Comparison of ENCODE assay signal across 21 cellular contexts in the genomic region with DNA sequence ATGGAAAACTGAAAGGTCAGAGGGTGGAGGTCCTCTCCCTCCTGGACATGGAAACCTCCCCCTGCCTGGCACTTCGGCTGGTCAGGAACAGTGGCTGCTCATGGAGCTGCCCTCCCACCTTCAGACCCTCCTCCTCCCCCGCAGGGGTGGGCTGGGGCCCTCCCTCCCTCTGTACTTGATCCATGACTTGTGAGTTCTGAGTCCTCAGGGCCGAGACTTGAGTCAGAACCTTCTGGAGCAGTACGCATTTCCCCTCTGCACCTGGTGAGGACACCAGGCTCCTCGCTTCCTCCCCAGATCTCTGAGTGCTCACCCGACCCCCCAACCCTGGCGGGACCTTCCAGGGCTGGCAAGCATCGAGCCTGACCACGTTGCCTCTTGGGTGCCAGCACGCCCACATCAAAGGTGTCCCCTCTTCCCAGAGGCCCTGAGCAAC.
DNase-seq lines count a peak whose midpoint lies in the region; ATAC-seq, FAIRE-seq and TF ChIP-seq lines count a peak whose summit lies in the region.
"Had no signal": no experiment of that assay in that cellular context is flagged by ENCODE, and none has a peak within 500 bp of the region (broad histone marks: within the 10 kb centered on the region; RNA-seq: fewer than 3 reads in every experiment).

No MANE protein-coding gene starts in this region.

- H2BK120ac ChIP-seq in H1 (replicated peaks; ENCODE audit: low read depth, low read length) = no peak overlapping the region

- H3K79me1 ChIP-seq in H1 (ENCODE audit: low read depth, low read length) = no peaks in the 10 kb centered on the region

- H4K5ac ChIP-seq in H1 (ENCODE audit: insufficient read length, low read depth, low read length) = no peak overlapping the region

- no peak overlapping the region for H3K4me3 ChIP-seq in H1 (ENCODE audit: extremely low read depth in 1 of 4, insufficient read depth in 2 of 4, low read depth in 3 of 4, low read length in 4 of 4)
- H3K4me3 ChIP-seq: adrenal gland had no signal

- POLR2A ChIA-PET in H1 (lab: Charles Lee; ENCODE audit: partially characterized antibody) = interaction anchor here (0.8 to 11.0 kb wide), 6 partner anchors 11 to 131 kb away, joined by 3 to 152 read pairs (median 6); no protein-coding TSS in a partner anchor

- H3K27ac ChIP-seq in H1 (ENCODE audit: low read depth, low read length) = no peak overlapping the region
- H3K27ac ChIP-seq: adrenal gland, parathyroid adenoma, RWPE1 had no signal

- H4K20me1 ChIP-seq in H1 (replicated peaks in 1 of 2; ENCODE audit: control insufficient read depth in 1 of 2, insufficient read depth in 2 of 2, low read length in 2 of 2) = peaks cover 7 to 9% of the 10 kb centered on the region in 2 experiments

- TF ChIP-seq EP300 in H1 (IDR thresholded peaks at IDR 0.05; ENCODE audit: borderline replicate concordance in 1 of 2, low read depth in 2 of 2, low read length in 2 of 2) = no peak

- H3K23me2 ChIP-seq in H1 (ENCODE audit: low read depth, low read length) = no peaks in the 10 kb centered on the region

- peaks cover 0 to 28% (median 16%) of the 10 kb centered on the region in 4 experiments; a peak in 6 of 7 replicates for H3K4me1 ChIP-seq in H1 (replicated peaks in 1 of 4; ENCODE audit: control insufficient read depth in 3 of 4, insufficient read depth in 4 of 4, low read length in 3 of 4)
- H3K4me1 ChIP-seq: parathyroid adenoma had no signal

- H2BK15ac ChIP-seq in H1 (ENCODE audit: low read length) = no peak overlapping the region

- H3K4ac ChIP-seq in H1 (replicated peaks; ENCODE audit: insufficient read length, low read depth, low read length) = no peak overlapping the region

- peak overlapping the region; percentile 24 for H3K27ac Mint-ChIP-seq in activated naive CD4-positive, alpha-beta T cell treated with anti-CD3 and anti-CD28 coated beads for 36 hours
- H3K27ac Mint-ChIP-seq in stimulated activated memory B cell treated with anti-CD40 and anti-IgM and Interleukin-4, amounts not matched to agents 10 μg/mL and 1 μg/mL and 100 μg/mL, for 72 hours = peak overlapping the region; percentile 86
- H3K27ac Mint-ChIP-seq: T-helper 1 cell treated with Interleukin-12 subunit alpha and Interleukin-12 subunit beta and Interleukin-4 antibody, amounts not matched to agents 30 μg/mL and 1 μg/mL, for 36 hours had no signal

- H3K23ac ChIP-seq in H1 (ENCODE audit: insufficient read length) = no peak overlapping the region

- H2BK5ac ChIP-seq in H1 (ENCODE audit: low read depth, low read length) = peak overlapping the region; percentile 68

- ATAC-seq in stimulated activated memory B cell treated with anti-CD40 and anti-IgM and Interleukin-4, amounts not matched to agents 10 μg/mL and 1 μg/mL and 100 μg/mL, for 72 hours = peak; percentile 52

- H4K8ac ChIP-seq in H1 (ENCODE audit: extremely low read depth, insufficient read depth, low read length) = no peak overlapping the region

- H3K9me3 ChIP-seq in H1 (ENCODE audit: insufficient read depth in 2 of 2, low read depth in 1 of 2, low read length in 1 of 2) = no peaks in the 10 kb centered on the region
- H3K9me3 ChIP-seq: adrenal gland had no signal

- no peak for TF ChIP-seq CTCF in H1 (IDR thresholded peaks at IDR 0.05; ENCODE audit: control extremely low read depth in 1 of 3, insufficient read depth in 1 of 3, low read depth in 1 of 3, low read length in 3 of 3)

- H3K9me3 Mint-ChIP-seq in activated naive CD4-positive, alpha-beta T cell treated with anti-CD3 and anti-CD28 coated beads for 36 hours = no peaks in the 10 kb centered on the region
- no peaks in the 10 kb centered on the region for H3K9me3 Mint-ChIP-seq in stimulated activated memory B cell treated with anti-CD40 and anti-IgM and Interleukin-4, amounts not matched to agents 10 μg/mL and 1 μg/mL and 100 μg/mL, for 72 hours
- H3K9me3 Mint-ChIP-seq: T-helper 1 cell treated with Interleukin-12 subunit alpha and Interleukin-12 subunit beta and Interleukin-4 antibody, amounts not matched to agents 30 μg/mL and 1 μg/mL, for 36 hours had no signal

- TF ChIP-seq RAD21 in H1 (IDR thresholded peaks at IDR 0.05 in 1 of 2, conservative IDR thresholded peaks at IDR 0.05 in 1 of 2; ENCODE audit: low read depth in 2 of 2, low read length in 2 of 2) = no peak

- H2BK12ac ChIP-seq in H1 (ENCODE audit: low read depth, low read length) = no peak overlapping the region

- H3K18ac ChIP-seq in H1 (ENCODE audit: extremely low read depth, low read length) = no peak overlapping the region; the same call in 1 of the 2 replicates

- H2BK20ac ChIP-seq in H1 (ENCODE audit: low read length) = no peak overlapping the region

- H3K36me3 ChIP-seq in H1 (ENCODE audit: control insufficient read depth in 2 of 4, insufficient read depth in 4 of 4, low read length in 3 of 4) = peaks cover 7 to 14% (median 13%) of the 10 kb centered on the region in 4 experiments; a peak in 5 of 8 replicates
- H3K36me3 ChIP-seq: adrenal gland had no signal

- H3K4me1 Mint-ChIP-seq in activated naive CD4-positive, alpha-beta T cell treated with anti-CD3 and anti-CD28 coated beads for 36 hours (ENCODE audit: low read depth) = peaks cover 39% of the 10 kb centered on the region
- peaks cover 76% of the 10 kb centered on the region for H3K4me1 Mint-ChIP-seq in stimulated activated memory B cell treated with anti-CD40 and anti-IgM and Interleukin-4, amounts not matched to agents 10 μg/mL and 1 μg/mL and 100 μg/mL, for 72 hours

- no peak for FAIRE-seq in H1 (lab: Jason Lieb, UNC)
- FAIRE-seq: A204.1, small intestine had no signal

- 85% methylated on average over 9 of the region's 10 CpGs; no CpG with 5 or more reads in 1 of the 2 experiments for WGBS in H1 (ENCODE audit: extremely low coverage in 1 of 2, insufficient coverage in 1 of 2, insufficient read length in 1 of 2, insufficient replicate concordance in 2 of 2, low coverage in 1 of 2, low lambda C conversion rate in 2 of 2, missing lambda C conversion rate in 1 of 2), 2 experiments

- no peak overlapping the region for H2AK5ac ChIP-seq in H1 (ENCODE audit: low read depth, low read length)

- H2AFZ ChIP-seq in H1 (ENCODE audit: low read length) = no peak overlapping the region
- H2AFZ ChIP-seq: parathyroid adenoma had no signal

- no peak overlapping the region for H3K4me2 ChIP-seq in H1 (ENCODE audit: insufficient read depth in 1 of 2, low read depth in 2 of 2, low read length in 2 of 2)

- DNase-seq in activated naive CD4-positive, alpha-beta T cell treated with anti-CD3 and anti-CD28 coated beads for 36 hours = no peak
- DNase-seq in activated naive CD4-positive, alpha-beta T cell (lab: John Stamatoyannopoulos, UW) = no peak
- peak; percentile 82 for DNase-seq in NCI-H82 (lab: John Stamatoyannopoulos, UW)
- no peak for DNase-seq in H1 (ENCODE audit: low read depth in 1 of 2, low spot score in 2 of 2)
- DNase-seq in NCI-H2081 (lab: John Stamatoyannopoulos, UW) = no peak
- DNase-seq in activated CD8-positive, alpha-beta memory T cell treated with anti-CD3 and anti-CD28 coated beads for 24 hours = no peak
- no peak for DNase-seq in HUDEP-2 (lab: John Stamatoyannopoulos, UW; ENCODE audit: unreplicated experiment in 76 of 76)
- DNase-seq: adrenal gland; central memory CD4-positive, alpha-beta T cell; COR-L47; effector CD8-positive, alpha-beta T cell; hippocampal formation; KG1; kidney glomerular epithelial cell; NCI-H1105; small intestine had no signal

- no peaks in the 10 kb centered on the region for H3K27me3 ChIP-seq in H1 (replicated peaks in 1 of 4; ENCODE audit: control insufficient read depth in 3 of 4, extremely low read depth in 1 of 4, insufficient read depth in 3 of 4, low read length in 3 of 4)
- H3K27me3 ChIP-seq: adrenal gland had no signal

- intact Hi-C loops in activated naive CD4-positive, alpha-beta T cell treated with anti-CD3 and anti-CD28 coated beads for 36 hours (cut with micrococcal nuclease) = no loop called here

- H3K27me3 Mint-ChIP-seq in activated naive CD4-positive, alpha-beta T cell treated with anti-CD3 and anti-CD28 coated beads for 36 hours (ENCODE audit: low read depth) = peaks cover 9% of the 10 kb centered on the region
- H3K27me3 Mint-ChIP-seq in stimulated activated memory B cell treated with anti-CD40 and anti-IgM and Interleukin-4, amounts not matched to agents 10 μg/mL and 1 μg/mL and 100 μg/mL, for 72 hours = no peaks in the 10 kb centered on the region

- no peaks in the 10 kb centered on the region for H3K79me2 ChIP-seq in H1 (ENCODE audit: control insufficient read depth in 1 of 2, insufficient read depth in 2 of 2, low read length in 2 of 2)
- H3K79me2 ChIP-seq: parathyroid adenoma had no signal

- no peak overlapping the region for H3K14ac ChIP-seq in H1 (ENCODE audit: insufficient read length)

- TF ChIP-seq POLR2A in H1 (IDR thresholded peaks at IDR 0.05; ENCODE audit: control extremely low read depth in 1 of 2, low read depth in 2 of 2, low read length in 2 of 2) = no peak

- CTCF ChIA-PET in activated naive CD4-positive, alpha-beta T cell treated with anti-CD3 and anti-CD28 coated beads for 36 hours (lab: Charles Lee) = no interaction called here
- CTCF ChIA-PET in H1 (lab: Charles Lee; ENCODE audit: partially characterized antibody) = interaction anchor here (0.8 to 4.8 kb wide), 3 partner anchors 17 to 33 kb away, joined by 3 to 25 read pairs (median 4); no protein-coding TSS in a partner anchor

- H4K91ac ChIP-seq in H1 (replicated peaks; ENCODE audit: insufficient read length, low read length) = no peak overlapping the region

- no peak overlapping the region for H3K56ac ChIP-seq in H1 (replicated peaks; ENCODE audit: insufficient read length, low read depth, low read length)

- H3K36me3 Mint-ChIP-seq in activated naive CD4-positive, alpha-beta T cell treated with anti-CD3 and anti-CD28 coated beads for 36 hours (ENCODE audit: low read depth) = no peaks in the 10 kb centered on the region
- no peaks in the 10 kb centered on the region for H3K36me3 Mint-ChIP-seq in stimulated activated memory B cell treated with anti-CD40 and anti-IgM and Interleukin-4, amounts not matched to agents 10 μg/mL and 1 μg/mL and 100 μg/mL, for 72 hours

- H3K4me3 Mint-ChIP-seq in activated naive CD4-positive, alpha-beta T cell treated with anti-CD3 and anti-CD28 coated beads for 36 hours = no peak overlapping the region
- peak overlapping the region; percentile 74 for H3K4me3 Mint-ChIP-seq in stimulated activated memory B cell treated with anti-CD40 and anti-IgM and Interleukin-4, amounts not matched to agents 10 μg/mL and 1 μg/mL and 100 μg/mL, for 72 hours
- H3K4me3 Mint-ChIP-seq: T-helper 1 cell treated with Interleukin-12 subunit alpha and Interleukin-12 subunit beta and Interleukin-4 antibody, amounts not matched to agents 30 μg/mL and 1 μg/mL, for 36 hours had no signal

- no peak overlapping the region for H3K9ac ChIP-seq in H1 (replicated peaks in 1 of 4; ENCODE audit: extremely low read depth in 1 of 4, low read depth in 3 of 4, low read length in 3 of 4)
- H3K9ac ChIP-seq: parathyroid adenoma had no signal

TF ChIP-seq in H1, 55 proteins besides CTCF, POLR2A, EP300 and RAD21:
- TF ChIP-seq BCL11A (IDR thresholded peaks at IDR 0.05; ENCODE audit: low read depth in 2 of 2, low read length in 2 of 2) (no peak), TEAD4 (IDR thresholded peaks at IDR 0.05; ENCODE audit: low read depth, low read length) (no peak), MAFK (IDR thresholded peaks at IDR 0.05; ENCODE audit: low read depth, low read length) (no peak)
